In the genomic region with DNA sequence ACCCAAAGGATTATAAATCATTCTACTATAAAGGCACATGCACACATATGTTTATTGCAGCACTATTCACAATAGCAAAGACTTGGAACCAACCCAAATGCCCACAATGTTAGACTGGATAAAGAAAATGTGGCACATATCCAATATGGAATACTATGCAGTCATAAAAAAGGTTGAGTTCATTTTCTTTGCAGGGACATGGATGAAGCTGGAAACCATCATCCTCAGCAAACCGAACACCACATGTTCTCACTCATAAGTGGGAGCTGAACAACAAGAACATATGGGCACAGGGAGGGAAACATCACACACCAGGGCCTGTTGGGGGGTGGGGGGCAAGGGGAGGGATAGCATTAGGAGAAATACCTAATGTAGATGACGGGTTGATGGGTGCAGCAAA, we compare ENCODE assay signal across 7 cellular contexts. TPM values are rescaled to one million over a fixed set of nuclear protein-coding genes. Genes with fewer than 3 reads are reported as not detected.
"Had no signal": no experiment of that assay in that cellular context is flagged by ENCODE, and none has a peak within 500 bp of the region (broad histone marks: within the 10 kb centered on the region; RNA-seq: fewer than 3 reads in every experiment).

No MANE protein-coding gene starts in this region.

RNA-seq across cellular contexts. Expression of a gene that starts 52.3 kb away (rescaled TPM):
- total RNA-seq: OCI-LY7, PC-3, PC-9, RPMI7951, SJCRH30, SK-MEL-5 had no signal
- polyA plus RNA-seq: SK-N-SH had no signal
